In genomic region chr16:69859105-69859969, GRCh38 we compare ENCODE assay signal across 1 cellular context.
TF ChIP-seq lines count a peak whose summit lies in the region.

No MANE protein-coding gene starts in this region.

TF ChIP-seq in HepG2, 621 proteins besides CTCF, POLR2A, EP300 and RAD21 (continued from another document and continues in another):
- TF ChIP-seq BCL6 (CRISPR knock-in tag; IDR thresholded peaks at IDR 0.05) (peak; percentile 88; the same call in 1 of the 2 replicates), KMT2B (CRISPR knock-in tag; IDR thresholded peaks at IDR 0.05) (no peak), NR2F2 (IDR thresholded peaks at IDR 0.05; ENCODE audit: borderline replicate concordance, low read depth) (no peak; the same call in 1 of the 2 replicates), ZSCAN30 (CRISPR knock-in tag; IDR thresholded peaks at IDR 0.05) (no peak), ZNF432 (CRISPR knock-in tag; IDR thresholded peaks at IDR 0.05; ENCODE audit: borderline replicate concordance) (no peak), KIAA2018 (CRISPR knock-in tag; IDR thresholded peaks at IDR 0.05; ENCODE audit: borderline replicate concordance) (no peak), PHB2 (IDR thresholded peaks at IDR 0.05; ENCODE audit: partially characterized antibody) (no peak), ZNF580 (CRISPR knock-in tag; IDR thresholded peaks at IDR 0.05; ENCODE audit: borderline replicate concordance, low read depth) (peak; percentile 63; the same call in 1 of the 2 replicates), PHF20 (CRISPR knock-in tag; IDR thresholded peaks at IDR 0.05) (no peak), ZNF768 (CRISPR knock-in tag; IDR thresholded peaks at IDR 0.05) (no peak), ZNF570 (CRISPR knock-in tag; IDR thresholded peaks at IDR 0.05; ENCODE audit: borderline replicate concordance) (no peak), GTF2F1 (IDR thresholded peaks at IDR 0.05; ENCODE audit: low read length) (no peak), KDM4B (CRISPR knock-in tag; IDR thresholded peaks at IDR 0.05) (no peak; the same call in 1 of the 2 replicates), NBN (conservative IDR thresholded peaks at IDR 0.05) (no peak), TRIM24 (CRISPR knock-in tag; IDR thresholded peaks at IDR 0.05) (no peak), ZNF75D (CRISPR knock-in tag; IDR thresholded peaks at IDR 0.05; ENCODE audit: borderline replicate concordance) (no peak), SOX5 (CRISPR knock-in tag; IDR thresholded peaks at IDR 0.05; ENCODE audit: borderline replicate concordance) (peak; percentile 78; the same call in 1 of the 2 replicates), EHMT2 (IDR thresholded peaks at IDR 0.05; ENCODE audit: borderline replicate concordance, low read depth, low read length) (no peak), ZNF138 (CRISPR knock-in tag; IDR thresholded peaks at IDR 0.05; ENCODE audit: low read depth) (no peak), MAFK (conservative IDR thresholded peaks at IDR 0.05 in 1 of 2, IDR thresholded peaks at IDR 0.05 in 1 of 2; ENCODE audit: low read length in 2 of 2) (no peak), ZNF704 (CRISPR knock-in tag; IDR thresholded peaks at IDR 0.05; ENCODE audit: borderline replicate concordance) (no peak), MTF2 (CRISPR knock-in tag; IDR thresholded peaks at IDR 0.05; ENCODE audit: borderline replicate concordance) (no peak), ZNF780A (CRISPR knock-in tag; IDR thresholded peaks at IDR 0.05) (no peak), SRSF4 (IDR thresholded peaks at IDR 0.05; ENCODE audit: low read depth, low read length, poor library complexity, severe bottlenecking) (no peak), XRCC5 (optimal IDR thresholded peaks at IDR 0.05; ENCODE audit: low read length) (peak; percentile 27), ARNTL (CRISPR knock-in tag; IDR thresholded peaks at IDR 0.05) (no peak), PAX8 (CRISPR knock-in tag; IDR thresholded peaks at IDR 0.05; ENCODE audit: borderline replicate concordance) (no peak), RFXANK (CRISPR knock-in tag; IDR thresholded peaks at IDR 0.05) (no peak), UBTF (CRISPR knock-in tag; IDR thresholded peaks at IDR 0.05) (no peak; the same call in 1 of the 2 replicates), CREB3 (CRISPR knock-in tag; IDR thresholded peaks at IDR 0.05) (no peak)
- TF ChIP-seq, protein P1, sequence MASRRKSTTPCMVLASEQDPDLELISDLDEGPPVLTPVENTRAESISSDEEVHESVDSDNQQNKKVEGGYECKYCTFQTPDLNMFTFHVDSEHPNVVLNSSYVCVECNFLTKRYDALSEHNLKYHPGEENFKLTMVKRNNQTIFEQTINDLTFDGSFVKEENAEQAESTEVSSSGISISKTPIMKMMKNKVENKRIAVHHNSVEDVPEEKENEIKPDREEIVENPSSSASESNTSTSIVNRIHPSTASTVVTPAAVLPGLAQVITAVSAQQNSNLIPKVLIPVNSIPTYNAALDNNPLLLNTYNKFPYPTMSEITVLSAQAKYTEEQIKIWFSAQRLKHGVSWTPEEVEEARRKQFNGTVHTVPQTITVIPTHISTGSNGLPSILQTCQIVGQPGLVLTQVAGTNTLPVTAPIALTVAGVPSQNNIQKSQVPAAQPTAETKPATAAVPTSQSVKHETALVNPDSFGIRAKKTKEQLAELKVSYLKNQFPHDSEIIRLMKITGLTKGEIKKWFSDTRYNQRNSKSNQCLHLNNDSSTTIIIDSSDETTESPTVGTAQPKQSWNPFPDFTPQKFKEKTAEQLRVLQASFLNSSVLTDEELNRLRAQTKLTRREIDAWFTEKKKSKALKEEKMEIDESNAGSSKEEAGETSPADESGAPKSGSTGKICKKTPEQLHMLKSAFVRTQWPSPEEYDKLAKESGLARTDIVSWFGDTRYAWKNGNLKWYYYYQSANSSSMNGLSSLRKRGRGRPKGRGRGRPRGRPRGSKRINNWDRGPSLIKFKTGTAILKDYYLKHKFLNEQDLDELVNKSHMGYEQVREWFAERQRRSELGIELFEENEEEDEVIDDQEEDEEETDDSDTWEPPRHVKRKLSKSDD (CRISPR knock-in tag; IDR thresholded peaks at IDR 0.05; ENCODE audit: low read depth), result no peak
- TF ChIP-seq, protein P2, sequence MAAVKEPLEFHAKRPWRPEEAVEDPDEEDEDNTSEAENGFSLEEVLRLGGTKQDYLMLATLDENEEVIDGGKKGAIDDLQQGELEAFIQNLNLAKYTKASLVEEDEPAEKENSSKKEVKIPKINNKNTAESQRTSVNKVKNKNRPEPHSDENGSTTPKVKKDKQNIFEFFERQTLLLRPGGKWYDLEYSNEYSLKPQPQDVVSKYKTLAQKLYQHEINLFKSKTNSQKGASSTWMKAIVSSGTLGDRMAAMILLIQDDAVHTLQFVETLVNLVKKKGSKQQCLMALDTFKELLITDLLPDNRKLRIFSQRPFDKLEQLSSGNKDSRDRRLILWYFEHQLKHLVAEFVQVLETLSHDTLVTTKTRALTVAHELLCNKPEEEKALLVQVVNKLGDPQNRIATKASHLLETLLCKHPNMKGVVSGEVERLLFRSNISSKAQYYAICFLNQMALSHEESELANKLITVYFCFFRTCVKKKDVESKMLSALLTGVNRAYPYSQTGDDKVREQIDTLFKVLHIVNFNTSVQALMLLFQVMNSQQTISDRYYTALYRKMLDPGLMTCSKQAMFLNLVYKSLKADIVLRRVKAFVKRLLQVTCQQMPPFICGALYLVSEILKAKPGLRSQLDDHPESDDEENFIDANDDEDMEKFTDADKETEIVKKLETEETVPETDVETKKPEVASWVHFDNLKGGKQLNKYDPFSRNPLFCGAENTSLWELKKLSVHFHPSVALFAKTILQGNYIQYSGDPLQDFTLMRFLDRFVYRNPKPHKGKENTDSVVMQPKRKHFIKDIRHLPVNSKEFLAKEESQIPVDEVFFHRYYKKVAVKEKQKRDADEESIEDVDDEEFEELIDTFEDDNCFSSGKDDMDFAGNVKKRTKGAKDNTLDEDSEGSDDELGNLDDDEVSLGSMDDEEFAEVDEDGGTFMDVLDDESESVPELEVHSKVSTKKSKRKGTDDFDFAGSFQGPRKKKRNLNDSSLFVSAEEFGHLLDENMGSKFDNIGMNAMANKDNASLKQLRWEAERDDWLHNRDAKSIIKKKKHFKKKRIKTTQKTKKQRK (IDR thresholded peaks at IDR 0.05; ENCODE audit: low read length), result no peak
- TF ChIP-seq, protein P3, sequence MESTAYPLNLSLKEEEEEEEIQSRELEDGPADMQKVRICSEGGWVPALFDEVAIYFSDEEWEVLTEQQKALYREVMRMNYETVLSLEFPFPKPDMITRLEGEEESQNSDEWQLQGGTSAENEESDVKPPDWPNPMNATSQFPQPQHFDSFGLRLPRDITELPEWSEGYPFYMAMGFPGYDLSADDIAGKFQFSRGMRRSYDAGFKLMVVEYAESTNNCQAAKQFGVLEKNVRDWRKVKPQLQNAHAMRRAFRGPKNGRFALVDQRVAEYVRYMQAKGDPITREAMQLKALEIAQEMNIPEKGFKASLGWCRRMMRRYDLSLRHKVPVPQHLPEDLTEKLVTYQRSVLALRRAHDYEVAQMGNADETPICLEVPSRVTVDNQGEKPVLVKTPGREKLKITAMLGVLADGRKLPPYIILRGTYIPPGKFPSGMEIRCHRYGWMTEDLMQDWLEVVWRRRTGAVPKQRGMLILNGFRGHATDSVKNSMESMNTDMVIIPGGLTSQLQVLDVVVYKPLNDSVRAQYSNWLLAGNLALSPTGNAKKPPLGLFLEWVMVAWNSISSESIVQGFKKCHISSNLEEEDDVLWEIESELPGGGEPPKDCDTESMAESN (CRISPR knock-in tag; conservative IDR thresholded peaks at IDR 0.05), result no peak
